9 cellular contexts compared by ENCODE assay signal in the genomic region with DNA sequence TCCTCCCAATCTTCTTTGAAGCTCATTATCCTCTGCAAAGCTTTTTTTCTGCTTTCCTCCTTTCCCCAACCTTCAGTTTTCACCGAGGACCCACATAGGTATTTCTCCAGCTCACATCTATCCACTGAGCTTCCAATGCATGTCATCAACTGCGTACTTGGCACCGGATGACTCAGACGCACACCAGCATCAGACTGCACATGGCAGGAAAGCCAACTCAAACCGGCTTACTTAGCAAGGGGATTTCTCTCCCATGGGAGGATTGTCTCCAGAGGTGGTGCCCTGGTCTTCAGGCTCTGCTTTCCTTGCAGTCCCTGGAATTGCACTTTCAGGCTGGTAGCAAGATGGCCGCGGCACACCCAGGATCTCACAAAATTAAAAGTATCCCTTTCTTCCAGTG. TPM values are rescaled to one million over a fixed set of nuclear protein-coding genes. Genes with fewer than 3 reads are reported as not detected.
DNase-seq lines count a peak whose midpoint lies in the region; ATAC-seq, FAIRE-seq and TF ChIP-seq lines count a peak whose summit lies in the region.
"Had no signal": no experiment of that assay in that cellular context is flagged by ENCODE, and none has a peak within 500 bp of the region (broad histone marks: within the 10 kb centered on the region; RNA-seq: fewer than 3 reads in every experiment).

No MANE protein-coding gene starts in this region.

- TF ChIP-seq CTCF in right atrium auricular region (IDR thresholded peaks at IDR 0.05) (no peak), bronchial epithelial cell (IDR thresholded peaks at IDR 0.05; ENCODE audit: insufficient read depth, low read length, severe bottlenecking) (no peak)

- H3K4me1 ChIP-seq in right atrium auricular region (peaks cover 0 to 45% of the 10 kb centered on the region in 2 donors), mucosa of rectum (ENCODE audit: control insufficient read depth in 2 of 2, insufficient read depth in 2 of 2, low read length in 2 of 2) (peaks cover 21 to 25% of the 10 kb centered on the region in 2 donors)

- intact Hi-C loops in Right ventricle myocardium superior (cut with DNase I) = no loop called here

- peak overlapping the region; percentile 52 to 64 for H3K4me3 ChIP-seq in right atrium auricular region
- H3K4me3 ChIP-seq in bronchial epithelial cell (ENCODE audit: low read depth, low read length) = no peak overlapping the region
- peak overlapping the region in 1 of 2 donors; percentile 79 for H3K4me3 ChIP-seq in mucosa of rectum (ENCODE audit: low read length in 2 of 2)

- no peak for DNase-seq in right atrium auricular region (ENCODE audit: low spot score)
- DNase-seq in Right ventricle myocardium superior = no peak
- DNase-seq in bronchial epithelial cell (ENCODE audit: low read depth) = peak; percentile 55
- DNase-seq in GM19240 (ENCODE audit: insufficient read length, low spot score) = no peak
- no peak for DNase-seq in activated gamma-delta T cell (lab: John Stamatoyannopoulos, UW)
- DNase-seq in NCI-H1092 (lab: John Stamatoyannopoulos, UW) = no peak

- no peak for ATAC-seq in Right ventricle myocardium superior (ENCODE audit: poor library complexity)
- ATAC-seq in HG03139 (IDR thresholded peaks at IDR 0.05; ENCODE audit: unreplicated experiment) = no peak

- H3K27me3 ChIP-seq in right atrium auricular region (no peaks in the 10 kb centered on the region), bronchial epithelial cell (ENCODE audit: control insufficient read depth, insufficient read depth, low read length) (no peaks in the 10 kb centered on the region), mucosa of rectum (ENCODE audit: control insufficient read depth in 2 of 2, insufficient read depth in 2 of 2, low read length in 2 of 2) (no peaks in the 10 kb centered on the region)

- peak overlapping the region in 1 of 2 donors; percentile 90 for H3K9ac ChIP-seq in mucosa of rectum (ENCODE audit: low read depth in 1 of 2, low read length in 2 of 2)

- H3K27ac ChIP-seq in right atrium auricular region = peak overlapping the region; percentile 98
- peak overlapping the region; percentile 98 to 99 for H3K27ac ChIP-seq in mucosa of rectum (ENCODE audit: low read depth in 2 of 2, low read length in 2 of 2)

- H3K36me3 ChIP-seq in right atrium auricular region = peaks cover 4% of the 10 kb centered on the region
- H3K36me3 ChIP-seq in bronchial epithelial cell (ENCODE audit: control insufficient read depth, insufficient read depth, low read length) = no peaks in the 10 kb centered on the region
- H3K36me3 ChIP-seq in mucosa of rectum (ENCODE audit: control insufficient read depth in 2 of 2, insufficient read depth in 2 of 2, low read length in 2 of 2) = no peaks in the 10 kb centered on the region

- H3K9me3 ChIP-seq in right atrium auricular region (no peaks in the 10 kb centered on the region), mucosa of rectum (ENCODE audit: control insufficient read depth in 2 of 2, low read length in 2 of 2) (no peaks in the 10 kb centered on the region)

- FAIRE-seq in bronchial epithelial cell (lab: Jason Lieb, UNC) = no peak
- FAIRE-seq: TTC549 had no signal

RNA-seq across cellular contexts. Expression of gene AKTIP, which starts 1.7 kb away (rescaled TPM):
- total RNA-seq in right atrium auricular region (10 to 100 TPM; 49.8 to 85.3 TPM), Right ventricle myocardium superior (87.9 TPM), bronchial epithelial cell (50.5 and 70.8 TPM in 2 replicates)
